Comparison of ENCODE assay signal across 16 cellular contexts in the genomic region with DNA sequence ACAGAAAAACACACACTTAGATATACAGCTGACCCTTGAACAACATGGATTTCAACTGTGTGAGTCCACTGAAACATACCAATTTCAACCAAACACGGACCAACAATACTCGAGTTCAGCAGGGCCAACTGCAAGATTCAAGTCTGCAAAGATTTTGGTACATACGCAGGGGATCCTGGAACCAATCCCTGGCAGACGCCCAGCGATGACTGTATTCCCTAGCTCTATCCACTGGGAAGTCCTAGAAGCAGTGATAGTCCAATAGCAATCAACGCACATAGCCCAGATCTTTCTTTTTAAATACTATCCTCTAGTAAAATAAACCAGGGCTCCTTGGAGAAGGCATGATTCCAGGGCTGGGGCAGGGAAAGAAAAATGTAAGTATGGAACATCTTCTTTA. TPM values are rescaled to one million over a fixed set of nuclear protein-coding genes. Genes with fewer than 3 reads are reported as not detected.
DNase-seq lines count a peak whose midpoint lies in the region; ATAC-seq and TF ChIP-seq lines count a peak whose summit lies in the region.
"Had no signal": no experiment of that assay in that cellular context is flagged by ENCODE, and none has a peak within 500 bp of the region (broad histone marks: within the 10 kb centered on the region; RNA-seq: fewer than 3 reads in every experiment).

No MANE protein-coding gene starts in this region.

- no peak overlapping the region for H2AFZ ChIP-seq in PC-9

- no peaks in the 10 kb centered on the region for H3K9me3 ChIP-seq in PC-9 (ENCODE audit: insufficient read depth, low read depth)
- H3K9me3 ChIP-seq in sigmoid colon = no peaks in the 10 kb centered on the region
- H3K9me3 ChIP-seq: BE2C, SJSA1 had no signal

- no peak for TF ChIP-seq POLR2A in sigmoid colon (IDR thresholded peaks at IDR 0.05)

- intact Hi-C loops in PC-9 (cut with micrococcal nuclease; ENCODE audit: unreplicated experiment) (no loop called here), left ventricle myocardium superior (cut with micrococcal nuclease) (no loop called here), sigmoid colon (cut with DNase I) (no loop called here)

- peaks cover 19% of the 10 kb centered on the region for H3F3A ChIP-seq in PC-9 (ENCODE audit: insufficient read depth, low read depth)

- POLR2A ChIA-PET in PC-9 (lab: Charles Lee; ENCODE audit: unreplicated experiment) = interaction anchor here (2.4 kb wide), 1 partner anchor 9 kb away, joined by 20 read pairs; a partner anchor contains a TSS

- H3K27me3 ChIP-seq in PC-9 (ENCODE audit: insufficient read depth, low read depth) (no peaks in the 10 kb centered on the region), sigmoid colon (no peaks in the 10 kb centered on the region)
- H3K27me3 ChIP-seq: BE2C, SJSA1 had no signal

- H3K4me1 ChIP-seq in PC-9 (replicated peaks; ENCODE audit: insufficient read depth) (peaks cover 23% of the 10 kb centered on the region), sigmoid colon (peaks cover 0 to 17% (median 12%) of the 10 kb centered on the region in 4 donors)
- H3K4me1 ChIP-seq: BE2C had no signal

- 0 out of 2 replicates have a peak, but pooled peaks cover 12% of the 10 kb centered on the region for H3K79me2 ChIP-seq in PC-9 (ENCODE audit: low read depth)

- ATAC-seq in left ventricle myocardium superior = peak; percentile 57
- ATAC-seq in HG02678 (IDR thresholded peaks at IDR 0.05; ENCODE audit: unreplicated experiment) = no peak
- no peak for ATAC-seq in stimulated activated naive CD8-positive, alpha-beta T cell treated with anti-CD3 and anti-CD28 coated beads, Interleukin-15, Interleukin-2, amounts not matched to agents 100 U/mL and 50 U/mL, for 24 hours

- H3K4me3 ChIP-seq in PC-9 (no peak overlapping the region), sigmoid colon (no peak overlapping the region)
- H3K4me3 ChIP-seq: SJSA1 had no signal

- WGBS in sigmoid colon, 2 donors = 91 to 93% methylated on average over 6 of the region's 6 CpGs

- no peak overlapping the region for H3K4me2 ChIP-seq in PC-9

- no peak for TF ChIP-seq CTCF in PC-9 (conservative IDR thresholded peaks at IDR 0.05)
- TF ChIP-seq CTCF in sigmoid colon (IDR thresholded peaks at IDR 0.05) = no peak
- TF ChIP-seq CTCF in GM13977 (IDR thresholded peaks at IDR 0.05; ENCODE audit: extremely low read depth, insufficient read depth, missing control alignments) = no peak

- H3K36me3 ChIP-seq in PC-9 (ENCODE audit: low read depth) = peaks cover 62% of the 10 kb centered on the region
- peaks cover 0 to 85% (median 13%) of the 10 kb centered on the region in 4 donors for H3K36me3 ChIP-seq in sigmoid colon

- no peaks in the 10 kb centered on the region for H4K20me1 ChIP-seq in PC-9 (ENCODE audit: insufficient read depth)

- BruUV-seq in PC-9 (replicated peaks; lab: Mats Ljungman, UMichigan) = no TSS peak

- H3K27ac ChIP-seq in PC-9 (0 out of 2 replicates have a peak overlapping the region, but pooled peaks have one; percentile 58), epithelial cell of prostate (peak overlapping the region; percentile 96), sigmoid colon (peak overlapping the region in 1 of 4 donors; percentile 37), caudate nucleus (ENCODE audit: low read depth, low read length) (no peak overlapping the region)
- H3K27ac ChIP-seq: SJSA1 had no signal

- in situ Hi-C loops in GM13977 (cut with MboI; ENCODE audit: low pct_unique_long_range_greater_than_20kb, low sequenced_read_pairs, unreplicated experiment) = no loop called here

- TF ChIP-seq EP300 in sigmoid colon (IDR thresholded peaks at IDR 0.05) = no peak

- CTCF ChIA-PET in PC-9 (lab: Charles Lee) = no interaction called here

- DNase-seq in PC-9 (no peak), epithelial cell of prostate (ENCODE audit: low read depth, low spot score) (no peak), left ventricle myocardium superior (peak; percentile 78), sigmoid colon (peak; percentile 75), GM13977 (ENCODE audit: low spot score) (no peak), caudate nucleus (lab: John Stamatoyannopoulos, UW) (no peak)
- no peak for DNase-seq in stimulated activated naive CD8-positive, alpha-beta T cell treated with anti-CD3 and anti-CD28 coated beads, Interleukin-15, Interleukin-2, amounts not matched to agents 100 U/mL and 50 U/mL, for 24 hours
- DNase-seq: ACHN, BE2C, H9, Karpas-422, NCI-H1417, NCI-H2081, NCI-H524 had no signal

- H3K9me2 ChIP-seq in PC-9 (ENCODE audit: insufficient read depth) = no peaks in the 10 kb centered on the region

RNA-seq across cellular contexts. Expression of a gene that starts 9.0 kb away (rescaled TPM):
- 32.9 and 35.9 TPM in 2 replicates for total RNA-seq in PC-9 (2021)
- total RNA-seq in left ventricle myocardium superior = 12.6 TPM
- total RNA-seq in sigmoid colon = 10 to 100 TPM; 24.0 to 29.6 (median 27.1) TPM
- 10 to 100 TPM; 12.4 to 26.8 (median 16.8) TPM for polyA plus RNA-seq in sigmoid colon

RNA-seq across cellular contexts. Expression of a gene that starts 40.2 kb away (rescaled TPM):
- total RNA-seq in PC-9 (2021) = 22.8 and 30.0 TPM in 2 replicates
- 0.10 TPM for total RNA-seq in left ventricle myocardium superior
- under 1 TPM in 3 of 4 donors, not detected in 1; under 0.01 to 0.28 (median 0.27) TPM for total RNA-seq in sigmoid colon
- 1 to 10 TPM in 1 of 3 donors, under 1 TPM in 1, not detected in 1; 0.46 to 2.0 TPM for polyA plus RNA-seq in sigmoid colon

Comparison
In these comparisons a context has a peak if more than half of its experiments do, and no peak if none do; other contexts are left out.
1. DNase-seq: peak in left ventricle myocardium superior (single experiment) and sigmoid colon (single experiment); none in PC-9 (0 of 2), epithelial cell of prostate (single experiment), stimulated activated naive CD8-positive, alpha-beta T cell treated with anti-CD3 and anti-CD28 coated beads, Interleukin-15, Interleukin-2, amounts not matched to agents 100 U/mL and 50 U/mL, for 24 hours (single experiment), GM13977 (single experiment) and caudate nucleus (0 of 61).
2. RNA of a gene that starts 40.2 kb away (total RNA-seq): 22.8 to 30.0 TPM in PC-9; under 0.01 to 0.28 TPM in sigmoid colon and 0.10 TPM in left ventricle myocardium superior (single experiment); every median in the first group is over 10 times any median in the second.